Comparison of ENCODE assay signal across 3 cellular contexts in the genomic region with DNA sequence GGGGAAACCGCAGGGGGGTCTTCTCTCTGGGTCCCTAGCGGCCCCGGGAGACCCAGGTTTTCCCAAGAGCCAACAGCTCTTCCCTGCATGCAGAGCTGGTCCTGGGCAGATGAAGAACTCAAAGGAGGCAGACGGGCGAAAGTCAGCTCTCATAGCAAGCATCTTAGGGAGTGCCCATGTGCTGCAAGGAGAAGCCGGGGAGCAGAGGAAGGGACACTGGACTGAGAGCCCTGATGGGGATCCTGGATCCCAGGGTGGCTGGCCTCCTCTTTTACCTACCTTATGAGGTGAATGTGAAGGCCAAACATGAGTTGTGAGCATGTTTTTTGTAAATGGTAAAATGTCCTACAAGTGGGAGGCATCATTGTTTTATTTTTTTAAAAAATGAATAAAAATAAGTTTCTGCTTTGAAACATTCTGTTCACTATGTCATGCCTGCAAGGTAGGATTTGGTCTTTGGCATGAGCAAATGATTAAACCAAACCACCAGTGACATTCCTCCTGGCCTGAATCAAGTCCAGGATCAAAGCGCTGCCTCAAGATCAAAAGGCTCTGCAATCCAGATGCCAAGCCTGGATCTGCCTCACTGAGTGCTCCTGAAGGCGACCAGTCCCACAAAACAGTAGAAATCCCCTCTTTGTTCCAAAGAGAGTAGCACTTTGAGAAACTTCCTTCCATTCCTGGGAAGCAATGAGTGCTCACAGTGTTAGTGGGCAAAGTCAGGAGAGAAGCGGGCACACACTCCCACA.
A peak's percentile ranks its signal among the peaks of the same experiment; 100 is the strongest.
TF ChIP-seq lines count a peak whose summit lies in the region.

No MANE protein-coding gene starts in this region.

TF ChIP-seq in IMR-90, 13 proteins besides CTCF, POLR2A, EP300 and RAD21:
- TF ChIP-seq BHLHE40 (IDR thresholded peaks at IDR 0.05; ENCODE audit: low read depth, low read length) (no peak), CEBPB (IDR thresholded peaks at IDR 0.05; ENCODE audit: low read depth, low read length) (no peak), MAFK (IDR thresholded peaks at IDR 0.05; ENCODE audit: low read depth, low read length) (no peak), MXI1 (IDR thresholded peaks at IDR 0.05; ENCODE audit: borderline replicate concordance, low read depth, low read length) (no peak), NFE2L2 (IDR thresholded peaks at IDR 0.05; ENCODE audit: low read depth, low read length) (no peak), RFX5 (IDR thresholded peaks at IDR 0.05; ENCODE audit: low read depth, low read length) (no peak), SMC3 (IDR thresholded peaks at IDR 0.05; ENCODE audit: low read depth, low read length) (no peak), CHD1 (IDR thresholded peaks at IDR 0.05; ENCODE audit: low read depth, low read length) (no peak), RCOR1 (IDR thresholded peaks at IDR 0.05; ENCODE audit: insufficient replicate concordance, low read length) (no peak), MAZ (IDR thresholded peaks at IDR 0.05; ENCODE audit: borderline replicate concordance, low read depth, low read length) (no peak), FOS (IDR thresholded peaks at IDR 0.05; ENCODE audit: low read depth, low read length) (no peak)
- TF ChIP-seq, protein P1, sequence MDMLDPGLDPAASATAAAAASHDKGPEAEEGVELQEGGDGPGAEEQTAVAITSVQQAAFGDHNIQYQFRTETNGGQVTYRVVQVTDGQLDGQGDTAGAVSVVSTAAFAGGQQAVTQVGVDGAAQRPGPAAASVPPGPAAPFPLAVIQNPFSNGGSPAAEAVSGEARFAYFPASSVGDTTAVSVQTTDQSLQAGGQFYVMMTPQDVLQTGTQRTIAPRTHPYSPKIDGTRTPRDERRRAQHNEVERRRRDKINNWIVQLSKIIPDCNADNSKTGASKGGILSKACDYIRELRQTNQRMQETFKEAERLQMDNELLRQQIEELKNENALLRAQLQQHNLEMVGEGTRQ (IDR thresholded peaks at IDR 0.05; ENCODE audit: low read depth, low read length) = no peak
- TF ChIP-seq, protein P2, sequence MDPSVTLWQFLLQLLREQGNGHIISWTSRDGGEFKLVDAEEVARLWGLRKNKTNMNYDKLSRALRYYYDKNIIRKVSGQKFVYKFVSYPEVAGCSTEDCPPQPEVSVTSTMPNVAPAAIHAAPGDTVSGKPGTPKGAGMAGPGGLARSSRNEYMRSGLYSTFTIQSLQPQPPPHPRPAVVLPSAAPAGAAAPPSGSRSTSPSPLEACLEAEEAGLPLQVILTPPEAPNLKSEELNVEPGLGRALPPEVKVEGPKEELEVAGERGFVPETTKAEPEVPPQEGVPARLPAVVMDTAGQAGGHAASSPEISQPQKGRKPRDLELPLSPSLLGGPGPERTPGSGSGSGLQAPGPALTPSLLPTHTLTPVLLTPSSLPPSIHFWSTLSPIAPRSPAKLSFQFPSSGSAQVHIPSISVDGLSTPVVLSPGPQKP (IDR thresholded peaks at IDR 0.05; ENCODE audit: borderline replicate concordance, low read depth, low read length) = no peak

TF ChIP-seq in H1, 55 proteins besides CTCF, POLR2A, EP300 and RAD21:
- TF ChIP-seq HDAC6 (IDR thresholded peaks at IDR 0.05; ENCODE audit: low read depth, low read length) (no peak), CBX5 (IDR thresholded peaks at IDR 0.05; ENCODE audit: low read depth, low read length) (no peak), TEAD4 (IDR thresholded peaks at IDR 0.05; ENCODE audit: low read depth, low read length) (no peak), EGR1 (IDR thresholded peaks at IDR 0.05; ENCODE audit: borderline replicate concordance, low read depth, low read length) (no peak), PHF8 (conservative IDR thresholded peaks at IDR 0.05; ENCODE audit: low read depth, low read length) (no peak), TCF12 (IDR thresholded peaks at IDR 0.05; ENCODE audit: low read depth, low read length) (no peak), CREB1 (IDR thresholded peaks at IDR 0.05) (no peak), RXRA (IDR thresholded peaks at IDR 0.05; ENCODE audit: insufficient read depth, low read depth, low read length) (no peak)

TF ChIP-seq in liver, 16 proteins besides CTCF, POLR2A, EP300 and RAD21:
- peak; percentile 6 to 45 for TF ChIP-seq RXRA (IDR thresholded peaks at IDR 0.05)
- no peak for TF ChIP-seq FOXA1 (IDR thresholded peaks at IDR 0.05)
- peak; percentile 47 to 48 for TF ChIP-seq HNF4A (conservative IDR thresholded peaks at IDR 0.05)
- no peak for TF ChIP-seq REST (IDR thresholded peaks at IDR 0.05)
